10 cellular contexts compared by ENCODE assay signal in genomic region chr9:126523621-126524111, GRCh38.
DNase-seq lines count a peak whose midpoint lies in the region; ATAC-seq and TF ChIP-seq lines count a peak whose summit lies in the region.
"Had no signal": no experiment of that assay in that cellular context is flagged by ENCODE, and none has a peak within 500 bp of the region (broad histone marks: within the 10 kb centered on the region; RNA-seq: fewer than 3 reads in every experiment).

No MANE protein-coding gene starts in this region.

- no peak overlapping the region for H3K27ac ChIP-seq in right cardiac atrium (ENCODE audit: low read length)
- H3K27ac ChIP-seq: gastrocnemius medialis, vagina had no signal

- peak overlapping the region; percentile 63 for H3K27ac Mint-ChIP-seq in activated T-cell treated with anti-CD3 and anti-CD28 coated beads, Interleukin-2, amount 50 U/mL, for 24 hours
- H3K27ac Mint-ChIP-seq in stimulated activated naive B cell treated with anti-CD40 and anti-IgM and Interleukin-4, amounts not matched to agents 10 μg/mL and 1 μg/mL and 100 μg/mL, for 72 hours = peak overlapping the region; percentile 3

- intact Hi-C loops in right cardiac atrium (cut with DNase I) = no loop called here

- no peaks in the 10 kb centered on the region for H3K4me1 ChIP-seq in right cardiac atrium (ENCODE audit: control insufficient read depth, insufficient read depth, low read length)

- H3K27me3 Mint-ChIP-seq in activated T-cell treated with anti-CD3 and anti-CD28 coated beads, Interleukin-2, amount 50 U/mL, for 24 hours = peaks cover 51% of the 10 kb centered on the region
- peaks cover 18 to 39% of the 10 kb centered on the region in 2 donors for H3K27me3 Mint-ChIP-seq in stimulated activated naive B cell treated with anti-CD40 and anti-IgM and Interleukin-4, amounts not matched to agents 10 μg/mL and 1 μg/mL and 100 μg/mL, for 72 hours

- WGBS in right cardiac atrium = 40% methylated on average over 9 of the region's 9 CpGs

- ATAC-seq in right cardiac atrium (peak; percentile 38 to 52), GM18867 (IDR thresholded peaks at IDR 0.05; ENCODE audit: unreplicated experiment) (no peak)
- ATAC-seq in stimulated activated naive B cell treated with anti-CD40 and anti-IgM and Interleukin-4, amounts not matched to agents 10 μg/mL and 1 μg/mL and 100 μg/mL, for 72 hours (replicated peaks) = peak; percentile 63 to 79
- ATAC-seq: gastrocnemius medialis had no signal

- no peaks in the 10 kb centered on the region for H3K9me3 Mint-ChIP-seq in activated T-cell treated with anti-CD3 and anti-CD28 coated beads, Interleukin-2, amount 50 U/mL, for 24 hours
- no peaks in the 10 kb centered on the region for H3K9me3 Mint-ChIP-seq in stimulated activated naive B cell treated with anti-CD40 and anti-IgM and Interleukin-4, amounts not matched to agents 10 μg/mL and 1 μg/mL and 100 μg/mL, for 72 hours

- H3K4me3 ChIP-seq in right cardiac atrium (ENCODE audit: low read length) (no peak overlapping the region), foreskin fibroblast (ENCODE audit: low read depth in 1 of 2, low read length in 2 of 2) (no peak overlapping the region)
- H3K4me3 ChIP-seq: gastrocnemius medialis, vagina had no signal

- peak; percentile 24 for DNase-seq in activated CD8-positive, alpha-beta memory T cell treated with anti-CD3 and anti-CD28 coated beads, Interleukin-2, amount 50 U/mL, for 24 hours (ENCODE audit: extremely low read depth)
- no peak for DNase-seq in activated CD8-positive, alpha-beta memory T cell treated with anti-CD3 and anti-CD28 coated beads, Interleukin-2, amount 50 U/mL, for 48 hours
- no peak for DNase-seq in activated T-cell treated with anti-CD3 and anti-CD28 coated beads, Interleukin-2, amount 50 U/mL, for 24 hours
- DNase-seq in right cardiac atrium (peak in 1 of 3 donors; percentile 85), foreskin fibroblast (no peak)
- no peak for DNase-seq in stimulated activated naive B cell treated with anti-CD40 and anti-IgM and Interleukin-4, amounts not matched to agents 10 μg/mL and 1 μg/mL and 100 μg/mL, for 72 hours
- no peak for DNase-seq in effector CD4-positive, alpha-beta T cell

- no peaks in the 10 kb centered on the region for H3K9me3 ChIP-seq in right cardiac atrium (ENCODE audit: control insufficient read depth, low read length)
- H3K9me3 ChIP-seq: gastrocnemius medialis, vagina had no signal

- H3K36me3 Mint-ChIP-seq in activated T-cell treated with anti-CD3 and anti-CD28 coated beads, Interleukin-2, amount 50 U/mL, for 24 hours (ENCODE audit: low read depth) = no peaks in the 10 kb centered on the region
- no peaks in the 10 kb centered on the region for H3K36me3 Mint-ChIP-seq in stimulated activated naive B cell treated with anti-CD40 and anti-IgM and Interleukin-4, amounts not matched to agents 10 μg/mL and 1 μg/mL and 100 μg/mL, for 72 hours

- peaks cover 41% of the 10 kb centered on the region for H3K4me1 Mint-ChIP-seq in activated T-cell treated with anti-CD3 and anti-CD28 coated beads, Interleukin-2, amount 50 U/mL, for 24 hours (ENCODE audit: low read depth)
- peaks cover 18% of the 10 kb centered on the region in 2 donors for H3K4me1 Mint-ChIP-seq in stimulated activated naive B cell treated with anti-CD40 and anti-IgM and Interleukin-4, amounts not matched to agents 10 μg/mL and 1 μg/mL and 100 μg/mL, for 72 hours

- no peak for TF ChIP-seq CTCF in foreskin fibroblast (IDR thresholded peaks at IDR 0.05; ENCODE audit: low read depth, low read length)

- H3K4me3 Mint-ChIP-seq in activated T-cell treated with anti-CD3 and anti-CD28 coated beads, Interleukin-2, amount 50 U/mL, for 24 hours = peak overlapping the region; percentile 3
- H3K4me3 Mint-ChIP-seq in stimulated activated naive B cell treated with anti-CD40 and anti-IgM and Interleukin-4, amounts not matched to agents 10 μg/mL and 1 μg/mL and 100 μg/mL, for 72 hours = peak overlapping the region; percentile 48 to 55

- H3K27me3 ChIP-seq in right cardiac atrium (ENCODE audit: control insufficient read depth, insufficient read depth) = no peaks in the 10 kb centered on the region
- H3K27me3 ChIP-seq: vagina had no signal
